Comparison of ENCODE assay signal across 11 cellular contexts in genomic region chr9:132849168-132849831, GRCh38. TPM values are rescaled to one million over a fixed set of nuclear protein-coding genes. Genes with fewer than 3 reads are reported as not detected.
A peak's percentile ranks its signal among the peaks of the same experiment; 100 is the strongest.
DNase-seq lines count a peak whose midpoint lies in the region; ATAC-seq, FAIRE-seq and TF ChIP-seq lines count a peak whose summit lies in the region.
"Had no signal": no experiment of that assay in that cellular context is flagged by ENCODE, and none has a peak within 500 bp of the region (broad histone marks: within the 10 kb centered on the region; RNA-seq: fewer than 3 reads in every experiment).

No MANE protein-coding gene starts in this region.

- no peak overlapping the region for H3K27ac ChIP-seq in CD8-positive, alpha-beta memory T cell (ENCODE audit: low read depth, low read length)
- H3K27ac ChIP-seq in HepG2 (ENCODE audit: extremely low read length, insufficient read depth, low read length), result no peak overlapping the region

- 45% methylated on average over 14 of the region's 16 CpGs for WGBS in HepG2 (ENCODE audit: low lambda C conversion rate)

- H3K9me3 Mint-ChIP-seq in CD8-positive, alpha-beta memory T cell, result no peaks in the 10 kb centered on the region
- H3K9me3 Mint-ChIP-seq in activated T-helper 17 cell treated with anti-CD3 and anti-CD28 coated beads, Interleukin-2, amount 50 U/mL, for 72 hours, result no peaks in the 10 kb centered on the region

- CTCF ChIA-PET in CD8-positive, alpha-beta memory T cell (lab: Charles Lee), result interaction anchor here (0.7 to 1.4 kb wide), 4 partner anchors 24 to 330 kb away, joined by 3 to 4 read pairs (median 3); no protein-coding TSS in a partner anchor
- CTCF ChIA-PET in HepG2 (lab: Yijun Ruan, JAX; ENCODE audit: low intra/inter-chr PET ratio, low total read pairs), result no interaction called here

- no peak for TF ChIP-seq POLR2A in NB4 (IDR thresholded peaks at IDR 0.05; ENCODE audit: extremely low read depth, insufficient read length)
- no peak for TF ChIP-seq POLR2A in HepG2 (IDR thresholded peaks at IDR 0.05; ENCODE audit: insufficient read depth in 1 of 2, low read depth in 2 of 2, low read length in 2 of 2)

- H3K36me3 Mint-ChIP-seq in CD8-positive, alpha-beta memory T cell, result no peaks in the 10 kb centered on the region
- H3K36me3 Mint-ChIP-seq in activated T-helper 17 cell treated with anti-CD3 and anti-CD28 coated beads, Interleukin-2, amount 50 U/mL, for 72 hours (ENCODE audit: low read depth), result no peaks in the 10 kb centered on the region

- H3K36me3 ChIP-seq in CD8-positive, alpha-beta memory T cell (ENCODE audit: insufficient read depth, low read length), result no peaks in the 10 kb centered on the region
- no peaks in the 10 kb centered on the region for H3K36me3 ChIP-seq in HepG2 (replicated peaks in 1 of 2; ENCODE audit: control insufficient read depth in 1 of 2, insufficient read depth in 2 of 2, low read length in 2 of 2)

- intact Hi-C loops in HepG2 (cut with micrococcal nuclease; ENCODE audit: unreplicated experiment), result no loop called here

- in situ Hi-C loops in HepG2 (cut with HindIII; ENCODE audit: extremely low pct_ligation_motif_present, low pct_unique_long_range_greater_than_20kb), result no loop called here

- H3K79me2 ChIP-seq in HepG2 (ENCODE audit: insufficient read depth, low read length), result no peaks in the 10 kb centered on the region

- TF ChIP-seq EP300 in HepG2 (IDR thresholded peaks at IDR 0.05; ENCODE audit: low read depth in 2 of 2, low read length in 2 of 2), result no peak
- no peak for TF ChIP-seq EP300 in HepG2 (CRISPR knock-in tag; IDR thresholded peaks at IDR 0.05; ENCODE audit: borderline replicate concordance)

- no peak overlapping the region for H3K9ac ChIP-seq in HepG2 (ENCODE audit: insufficient read depth, low read depth, low read length)

- no peaks in the 10 kb centered on the region for H3K9me3 ChIP-seq in CD8-positive, alpha-beta memory T cell (ENCODE audit: low read length)
- H3K9me3 ChIP-seq in HepG2 (ENCODE audit: low read length), result no peaks in the 10 kb centered on the region

- no peak for DNase-seq in CD8-positive, alpha-beta memory T cell
- DNase-seq in NB4 (ENCODE audit: low read depth) (peak; percentile 9), HepG2 (ENCODE audit: low spot score) (no peak), NCI-H187 treated with DMSO at 0.1 percent for 48 hours (lab: John Stamatoyannopoulos, UW) (no peak), NCI-H1436 treated with DMSO at 0.1 percent for 48 hours (lab: John Stamatoyannopoulos, UW) (no peak)
- DNase-seq: DMS79 treated with DMSO at 0.1 percent for 48 hours, HCEC 1CT, SW 1271 had no signal

- peak overlapping the region in 5 of 7 donors; percentile 39 to 56 (median 47) for H3K4me3 Mint-ChIP-seq in CD8-positive, alpha-beta memory T cell
- peak overlapping the region; percentile 29 for H3K4me3 Mint-ChIP-seq in activated T-helper 17 cell treated with anti-CD3 and anti-CD28 coated beads, Interleukin-2, amount 50 U/mL, for 72 hours

- H3K4me2 ChIP-seq in HepG2 (ENCODE audit: low read depth, low read length), result peak overlapping the region; percentile 46

- peaks cover 0 to 9% (median 6%) of the 10 kb centered on the region in 3 donors for H3K4me1 Mint-ChIP-seq in CD8-positive, alpha-beta memory T cell
- no peaks in the 10 kb centered on the region for H3K4me1 Mint-ChIP-seq in activated T-helper 17 cell treated with anti-CD3 and anti-CD28 coated beads, Interleukin-2, amount 50 U/mL, for 72 hours

- H3K4me1 ChIP-seq in CD8-positive, alpha-beta memory T cell (ENCODE audit: insufficient read depth, low read length), result no peaks in the 10 kb centered on the region
- H3K4me1 ChIP-seq in HepG2 (ENCODE audit: insufficient read depth, low read length), result peaks cover 22% of the 10 kb centered on the region

- H3K4me3 ChIP-seq in CD8-positive, alpha-beta memory T cell (ENCODE audit: low read length), result no peak overlapping the region
- H3K4me3 ChIP-seq in NB4 (ENCODE audit: low read depth, low read length) (no peak overlapping the region), HepG2 (replicated peaks in 1 of 3; ENCODE audit: insufficient read depth in 1 of 3, low read depth in 2 of 3, low read length in 3 of 3) (no peak overlapping the region)

- ATAC-seq in activated T-helper 17 cell treated with anti-CD3 and anti-CD28 coated beads, Interleukin-2, amount 50 U/mL, for 72 hours (replicated peaks), result no peak
- ATAC-seq in HepG2 (peak; percentile 26; the same call in 2 of the 3 replicates), GM18517 (IDR thresholded peaks at IDR 0.05; ENCODE audit: unreplicated experiment) (no peak), HG03095 (IDR thresholded peaks at IDR 0.05; ENCODE audit: unreplicated experiment) (no peak)

- FAIRE-seq in HepG2 (lab: Jason Lieb, UNC), result no peak

- BruUV-seq in HepG2 (replicated peaks; lab: Mats Ljungman, UMichigan), result no TSS peak

- H3K27me3 Mint-ChIP-seq in CD8-positive, alpha-beta memory T cell, result peaks cover 4 to 9% of the 10 kb centered on the region in 2 donors
- peaks cover under 1% of the 10 kb centered on the region for H3K27me3 Mint-ChIP-seq in activated T-helper 17 cell treated with anti-CD3 and anti-CD28 coated beads, Interleukin-2, amount 50 U/mL, for 72 hours

- no peak for TF ChIP-seq RAD21 in HepG2 (CRISPR knock-in tag; IDR thresholded peaks at IDR 0.05)

- peak overlapping the region in 2 of 8 donors; percentile 23 to 50 for H3K27ac Mint-ChIP-seq in CD8-positive, alpha-beta memory T cell
- H3K27ac Mint-ChIP-seq in activated T-helper 17 cell treated with anti-CD3 and anti-CD28 coated beads, Interleukin-2, amount 50 U/mL, for 72 hours, result no peak overlapping the region

- no peaks in the 10 kb centered on the region for H3K27me3 ChIP-seq in CD8-positive, alpha-beta memory T cell (ENCODE audit: insufficient read depth, low read length, poor library complexity, severe bottlenecking)
- H3K27me3 ChIP-seq in HepG2 (ENCODE audit: control insufficient read depth in 1 of 2, insufficient read depth in 2 of 2, low read length in 2 of 2), result no peaks in the 10 kb centered on the region; a peak in 1 of 5 replicates

- TF ChIP-seq CTCF in NB4 (IDR thresholded peaks at IDR 0.05; ENCODE audit: low read depth, low read length) (no peak), HepG2 (CRISPR knock-in tag; IDR thresholded peaks at IDR 0.05) (no peak)

- no peak overlapping the region for H2AFZ ChIP-seq in HepG2 (ENCODE audit: low read length)

- H4K20me1 ChIP-seq in HepG2 (ENCODE audit: insufficient read depth, low read length), result no peaks in the 10 kb centered on the region

- POLR2A ChIA-PET in CD8-positive, alpha-beta memory T cell (lab: Charles Lee), result no interaction called here
- POLR2A ChIA-PET in HepG2 (lab: Yijun Ruan, JAX), result interaction anchor here (0.8 kb wide), 1 partner anchor 28 kb away, joined by 3 read pairs; no protein-coding TSS in a partner anchor

RNA-seq across cellular contexts. Expression of gene AK8, which starts 28.8 kb away (rescaled TPM):
- not detected for total RNA-seq in CD8-positive, alpha-beta memory T cell
- polyA plus RNA-seq in CD8-positive, alpha-beta memory T cell, result not detected
- under 1 TPM in 1 of 2 donors, not detected in 1; 0.66 TPM for total RNA-seq in activated T-helper 17 cell treated with anti-CD3 and anti-CD28 coated beads, Interleukin-2, amount 50 U/mL, for 72 hours
- total RNA-seq in HepG2 (2016; rRNA removed; fragmentation: Illumina TruSeq; extraction: Trizol), result not detected in 2 replicates
- 0.10 TPM in 1 of 2 replicates, not detected in the other for total RNA-seq in HepG2 (2016; cell fraction: cytosol; rRNA removed; fragmentation: Illumina TruSeq; extraction: Trizol; ENCODE audit: low read depth)
- total RNA-seq in HepG2 (2016; cell fraction: insoluble cytoplasmic fraction; rRNA removed; fragmentation: Illumina TruSeq; extraction: Trizol), result not detected in 2 replicates
- 0.07 TPM in 1 of 2 replicates, not detected in the other for total RNA-seq in HepG2 (2016; cell fraction: membrane; rRNA removed; fragmentation: Illumina TruSeq; extraction: Trizol)
- total RNA-seq in HepG2 (2016; cell fraction: nucleus; rRNA removed; fragmentation: Illumina TruSeq; extraction: Trizol), result 0.40 TPM in 1 of 2 replicates, not detected in the other
- 0.09 and 0.11 TPM in 2 replicates for polyA plus RNA-seq in HepG2 (2011; rRNA removed)
- 0.09 and 0.15 TPM in 2 replicates for polyA plus RNA-seq in HepG2 (2011; cell fraction: cytosol; rRNA removed)
- 0.09 and 0.14 TPM in 2 replicates for polyA plus RNA-seq in HepG2 (2011; cell fraction: nucleus; rRNA removed)
- 0.08 and 0.28 TPM in 2 replicates for polyA plus RNA-seq in HepG2 (2012)
- not detected in 2 replicates for polyA plus RNA-seq in HepG2 (2016; cell fraction: cytosol; fragmentation: Illumina TruSeq; extraction: Trizol; ENCODE audit: low read depth)
- polyA plus RNA-seq in HepG2 (2016; cell fraction: insoluble cytoplasmic fraction; fragmentation: Illumina TruSeq; extraction: Trizol; ENCODE audit: low read depth), result not detected in 2 replicates
- 0.11 TPM in 1 of 2 replicates, not detected in the other for polyA plus RNA-seq in HepG2 (2016; cell fraction: membrane; fragmentation: Illumina TruSeq; extraction: Trizol; ENCODE audit: low read depth)
- polyA plus RNA-seq in HepG2 (2016; cell fraction: nucleus; fragmentation: Illumina TruSeq; extraction: Trizol; ENCODE audit: insufficient read depth, low read depth), result not detected in 2 replicates
- polyA minus RNA-seq in HepG2 (2011; rRNA and poly(A)+ RNA removed; ENCODE audit: low replicate concordance), result 0.44 TPM in 1 of 2 replicates, not detected in the other
- not detected in 2 replicates for polyA minus RNA-seq in HepG2 (2011; cell fraction: cytosol; rRNA and poly(A)+ RNA removed)
- 0.25 TPM in 1 of 2 replicates, not detected in the other for polyA minus RNA-seq in HepG2 (2011; cell fraction: nucleus; rRNA and poly(A)+ RNA removed)

RNA-seq across cellular contexts. Expression of gene SPACA9, which starts 29.4 kb away (rescaled TPM):
- total RNA-seq in CD8-positive, alpha-beta memory T cell, result 1 to 10 TPM; 2.6 to 2.8 TPM
- polyA plus RNA-seq in CD8-positive, alpha-beta memory T cell, result 1.4 TPM
- total RNA-seq in activated T-helper 17 cell treated with anti-CD3 and anti-CD28 coated beads, Interleukin-2, amount 50 U/mL, for 72 hours, result 1 to 10 TPM in 1 of 2 donors, under 1 TPM in 1; 0.95 to 1.3 TPM
- 0.13 and 0.15 TPM in 2 replicates for total RNA-seq in HepG2 (2016; rRNA removed; fragmentation: Illumina TruSeq; extraction: Trizol)
- 0.44 and 0.61 TPM in 2 replicates for total RNA-seq in HepG2 (2016; cell fraction: cytosol; rRNA removed; fragmentation: Illumina TruSeq; extraction: Trizol; ENCODE audit: low read depth)
- total RNA-seq in HepG2 (2016; cell fraction: insoluble cytoplasmic fraction; rRNA removed; fragmentation: Illumina TruSeq; extraction: Trizol), result 0.18 and 0.22 TPM in 2 replicates
- 0.10 and 0.56 TPM in 2 replicates for total RNA-seq in HepG2 (2016; cell fraction: membrane; rRNA removed; fragmentation: Illumina TruSeq; extraction: Trizol)
- 0.25 and 0.50 TPM in 2 replicates for total RNA-seq in HepG2 (2016; cell fraction: nucleus; rRNA removed; fragmentation: Illumina TruSeq; extraction: Trizol)
- polyA plus RNA-seq in HepG2 (2011; rRNA removed), result 0.38 and 0.64 TPM in 2 replicates
- 0.38 and 0.40 TPM in 2 replicates for polyA plus RNA-seq in HepG2 (2011; cell fraction: cytosol; rRNA removed)
- 0.64 and 0.93 TPM in 2 replicates for polyA plus RNA-seq in HepG2 (2011; cell fraction: nucleus; rRNA removed)
- 0.33 and 0.38 TPM in 2 replicates for polyA plus RNA-seq in HepG2 (2012)
- polyA plus RNA-seq in HepG2 (2016; cell fraction: cytosol; fragmentation: Illumina TruSeq; extraction: Trizol; ENCODE audit: low read depth), result 0.55 and 0.71 TPM in 2 replicates
- polyA plus RNA-seq in HepG2 (2016; cell fraction: insoluble cytoplasmic fraction; fragmentation: Illumina TruSeq; extraction: Trizol; ENCODE audit: low read depth), result 0.17 and 0.21 TPM in 2 replicates
- polyA plus RNA-seq in HepG2 (2016; cell fraction: membrane; fragmentation: Illumina TruSeq; extraction: Trizol; ENCODE audit: low read depth), result 0.25 and 0.36 TPM in 2 replicates
- polyA plus RNA-seq in HepG2 (2016; cell fraction: nucleus; fragmentation: Illumina TruSeq; extraction: Trizol; ENCODE audit: insufficient read depth, low read depth), result 0.43 and 0.48 TPM in 2 replicates
- 0.30 and 7.2 TPM in 2 replicates for polyA minus RNA-seq in HepG2 (2011; rRNA and poly(A)+ RNA removed; ENCODE audit: low replicate concordance)
- 0.49 TPM in 1 of 2 replicates, not detected in the other for polyA minus RNA-seq in HepG2 (2011; cell fraction: cytosol; rRNA and poly(A)+ RNA removed)
- 0.25 and 0.26 TPM in 2 replicates for polyA minus RNA-seq in HepG2 (2011; cell fraction: nucleus; rRNA and poly(A)+ RNA removed)
